ENCODE assay signal across 9 cellular contexts in genomic region chr14:59190372-59190771, GRCh38. TPM values are rescaled to one million over a fixed set of nuclear protein-coding genes. Genes with fewer than 3 reads are reported as not detected.
A peak's percentile ranks its signal among the peaks of the same experiment; 100 is the strongest.
DNase-seq lines count a peak whose midpoint lies in the region; ATAC-seq, FAIRE-seq and TF ChIP-seq lines count a peak whose summit lies in the region.
"Had no signal": no experiment of that assay in that cellular context is flagged by ENCODE, and none has a peak within 500 bp of the region (broad histone marks: within the 10 kb centered on the region; RNA-seq: fewer than 3 reads in every experiment).

No MANE protein-coding gene starts in this region.

- no peak for ATAC-seq in A549
- no peak for ATAC-seq in GM18498 (IDR thresholded peaks at IDR 0.05; ENCODE audit: unreplicated experiment)
- no peak for ATAC-seq in GM19463 (IDR thresholded peaks at IDR 0.05; ENCODE audit: unreplicated experiment)

- TF ChIP-seq RAD21 in A549 (conservative IDR thresholded peaks at IDR 0.05 in 1 of 2, IDR thresholded peaks at IDR 0.05 in 1 of 2): no peak

- POLR2A ChIA-PET in A549 (lab: Yijun Ruan, JAX) (interaction anchor here (1.2 kb wide), 1 partner anchor 85 kb away, joined by 4 read pairs; no protein-coding TSS in a partner anchor), GM10248 (lab: Yijun Ruan, JAX) (interaction anchor here (0.6 kb wide), 1 partner anchor 242 kb away, joined by 4 read pairs; no protein-coding TSS in a partner anchor)

- no peak for TF ChIP-seq CTCF in A549 (IDR thresholded peaks at IDR 0.05)
- TF ChIP-seq CTCF in GM10248 (IDR thresholded peaks at IDR 0.05; ENCODE audit: control extremely low read depth, extremely low read depth, low read depth, missing control alignments): peak; percentile 37
- no peak for TF ChIP-seq CTCF in WI38 (IDR thresholded peaks at IDR 0.05; ENCODE audit: low read depth, low read length)
- TF ChIP-seq CTCF in right atrium auricular region (IDR thresholded peaks at IDR 0.05): peak in 1 of 2 donors; percentile 43

- CTCF ChIA-PET in A549 (lab: Yijun Ruan, JAX) (interaction anchor here (0.7 to 1.7 kb wide), 6 partner anchors 11 to 489 kb away, joined by 3 to 5 read pairs (median 4); no protein-coding TSS in a partner anchor), GM10248 (lab: Yijun Ruan, JAX) (interaction anchor here (0.8 to 2.1 kb wide), 4 partner anchors 11 to 294 kb away, joined by 3 to 8 read pairs (median 4); partner anchors contain the start of genes JKAMP and L3HYPDH)

- H3K4me3 ChIP-seq in A549: peak overlapping the region; percentile 81
- peak overlapping the region; percentile 91 for H3K4me3 ChIP-seq in WI38 (ENCODE audit: low read depth, low read length)
- H3K4me3 ChIP-seq in right atrium auricular region: peak overlapping the region; percentile 89 to 97
- H3K4me3 ChIP-seq in skeletal muscle cell (ENCODE audit: low read depth, low read length): peak overlapping the region; percentile 92

- no peak for FAIRE-seq in A549 (lab: Jason Lieb, UNC)

- H3K27ac ChIP-seq in A549 (peak overlapping the region; percentile 31 to 65; a peak in 3 of 6 replicates), right atrium auricular region (peak overlapping the region; percentile 91 to 98)

- WGBS in A549 (ENCODE audit: missing lambda C conversion rate): 47% methylated on average over 6 of the region's 6 CpGs

- no peaks in the 10 kb centered on the region for H3K9me3 ChIP-seq in A549
- no peaks in the 10 kb centered on the region for H3K9me3 ChIP-seq in right atrium auricular region
- H3K9me3 ChIP-seq: mucosa of descending colon had no signal

- DNase-seq in A549 (ENCODE audit: low read depth in 1 of 2, low spot score in 1 of 2) (peak; percentile 15 to 29), GM10248 (ENCODE audit: extremely low spot score) (peak; percentile 24), HuH-7 (ENCODE audit: low spot score) (peak; percentile 52), right atrium auricular region (ENCODE audit: low spot score) (no peak), skeletal muscle cell (ENCODE audit: low read depth) (no peak)

- peak overlapping the region; percentile 98 for H3K4me2 ChIP-seq in A549

- no peak for TF ChIP-seq EP300 in A549 (IDR thresholded peaks at IDR 0.05)

- H3K4me1 ChIP-seq in A549: peaks cover 7% of the 10 kb centered on the region; the same call in 2 of the 3 replicates
- H3K4me1 ChIP-seq in right atrium auricular region: peaks cover 0 to 52% of the 10 kb centered on the region in 2 donors

- H3K36me3 ChIP-seq in right atrium auricular region: no peaks in the 10 kb centered on the region

- H3K27me3 ChIP-seq in right atrium auricular region: no peaks in the 10 kb centered on the region

- TF ChIP-seq POLR2A in A549 (IDR thresholded peaks at IDR 0.05; ENCODE audit: low read length): no peak

TF ChIP-seq in A549, 52 proteins besides CTCF, POLR2A, EP300 and RAD21:
- TF ChIP-seq BCL3 (IDR thresholded peaks at IDR 0.05): no peak
- no peak for TF ChIP-seq CBX2 (IDR thresholded peaks at IDR 0.05; ENCODE audit: borderline replicate concordance, low read depth)
- TF ChIP-seq BHLHE40 (IDR thresholded peaks at IDR 0.05; ENCODE audit: low read depth, low read length): no peak
- TF ChIP-seq NPAS2 (CRISPR knock-in tag; IDR thresholded peaks at IDR 0.05; ENCODE audit: borderline replicate concordance): no peak
- TF ChIP-seq TP53 (CRISPR knock-in tag; IDR thresholded peaks at IDR 0.05): no peak
- TF ChIP-seq NFE2L2 (conservative IDR thresholded peaks at IDR 0.05; ENCODE audit: low read length): no peak
- TF ChIP-seq FOSB (CRISPR knock-in tag; IDR thresholded peaks at IDR 0.05): no peak
- no peak for TF ChIP-seq FOXS1 (CRISPR knock-in tag; IDR thresholded peaks at IDR 0.05)
- no peak for TF ChIP-seq REST (IDR thresholded peaks at IDR 0.05)
- TF ChIP-seq ATOH8 (CRISPR knock-in tag; IDR thresholded peaks at IDR 0.05; ENCODE audit: low read depth): no peak
- TF ChIP-seq HES2 (IDR thresholded peaks at IDR 0.05): no peak
- no peak for TF ChIP-seq RFX5 (IDR thresholded peaks at IDR 0.05)
- no peak for TF ChIP-seq ZSCAN20 (CRISPR knock-in tag; IDR thresholded peaks at IDR 0.05)
- no peak for TF ChIP-seq USF2 (IDR thresholded peaks at IDR 0.05)

RNA-seq across cellular contexts. Expression of gene DAAM1, which starts 1.9 kb away (rescaled TPM):
- polyA plus RNA-seq in A549 (2011; rRNA removed) (8.3 and 10.8 TPM in 2 replicates), A549 (2017; fragmentation: RNase III; extraction: RNeasy Plus Mini Kit Qiagen cat#74134 plus additional on column Dnase treatment) (5.0 to 7.7 TPM (median 6.8 TPM) in 3 replicates)
- 1.1 and 1.3 TPM in 2 replicates for polyA plus RNA-seq in A549 (2012; cell fraction: cytosol; rRNA removed)
- 1.4 and 2.2 TPM in 2 replicates for polyA plus RNA-seq in A549 (2012; cell fraction: nucleus; rRNA removed)
- 8.1 and 11.1 TPM in 2 replicates for polyA minus RNA-seq in A549 (2011; rRNA and poly(A)+ RNA removed)
- total RNA-seq in right atrium auricular region: 10 to 100 TPM; 61.4 to 67.0 TPM

Comparison
In these comparisons a context has a peak if more than half of its experiments do, and no peak if none do; other contexts are left out.
1. DNase-seq: peak in A549 (2 of 2), GM10248 (single experiment) and HuH-7 (single experiment); none in right atrium auricular region (single experiment) and skeletal muscle cell (single experiment).
2. Peak in every context shown above with its lines, with median percentiles within 50 percentile points of each other: H3K4me3 ChIP-seq.